1 cellular context compared by ENCODE assay signal in genomic region chr1:154416496-154417337, GRCh38.
TF ChIP-seq lines count a peak whose summit lies in the region.

No MANE protein-coding gene starts in this region.

TF ChIP-seq in HCT116, 20 proteins besides CTCF, POLR2A, EP300 and RAD21 (continued from another document):
- TF ChIP-seq REST (IDR thresholded peaks at IDR 0.05; ENCODE audit: low read depth) (no peak), JUND (IDR thresholded peaks at IDR 0.05) (no peak), SP1 (IDR thresholded peaks at IDR 0.05; ENCODE audit: low read depth) (no peak), EZH2 (IDR thresholded peaks at IDR 0.05) (no peak), SRF (IDR thresholded peaks at IDR 0.05; ENCODE audit: low read depth) (no peak), POLR2AphosphoS5 (IDR thresholded peaks at IDR 0.05; ENCODE audit: low read depth, low read length) (no peak), EZH2phosphoT487 (IDR thresholded peaks at IDR 0.05; ENCODE audit: borderline replicate concordance) (no peak), CBX3 (IDR thresholded peaks at IDR 0.05; ENCODE audit: low read depth) (no peak)
